13 cellular contexts compared by ENCODE assay signal in the genomic region with DNA sequence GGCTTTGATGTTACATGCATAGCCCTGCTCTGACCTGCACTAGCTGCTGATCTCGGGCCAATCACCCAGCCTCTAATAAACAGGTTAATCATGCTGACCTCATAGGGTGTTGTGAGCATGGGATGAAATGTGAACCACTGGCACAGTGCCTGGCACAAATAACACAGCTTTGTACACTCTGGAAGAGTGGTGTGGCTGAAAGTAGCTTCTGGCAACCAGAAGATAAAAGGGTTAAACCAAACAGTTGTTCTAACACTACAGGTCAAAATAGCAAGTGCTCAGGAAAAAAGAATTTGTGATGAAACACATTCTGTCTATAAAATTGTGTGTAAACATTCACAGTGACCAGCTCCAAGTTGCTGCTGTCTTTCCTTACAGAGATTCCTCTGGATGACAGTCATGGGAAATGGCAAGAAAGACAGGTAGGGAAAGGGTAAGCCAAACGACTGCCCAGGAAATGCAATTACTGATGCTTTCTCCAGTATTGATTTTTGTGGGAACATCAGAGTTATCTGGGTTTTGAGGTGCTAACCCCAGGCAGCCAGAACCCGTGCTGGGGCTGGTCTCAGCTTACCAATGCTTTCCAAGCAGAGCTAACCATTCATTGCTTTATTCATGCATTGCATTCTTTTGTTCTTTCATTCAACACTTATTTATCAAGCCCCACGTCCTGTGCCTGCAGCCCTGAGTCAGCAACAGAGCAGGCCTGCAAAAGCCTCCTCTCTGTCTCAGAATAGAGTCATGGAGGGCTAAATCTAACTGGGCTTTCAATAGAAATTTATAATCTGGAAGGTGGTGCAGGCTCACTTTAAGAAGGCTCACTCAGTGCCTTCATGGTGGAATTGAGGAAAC. TPM values are rescaled to one million over a fixed set of nuclear protein-coding genes. Genes with fewer than 3 reads are reported as not detected.
DNase-seq lines count a peak whose midpoint lies in the region; ATAC-seq and TF ChIP-seq lines count a peak whose summit lies in the region.
"Had no signal": no experiment of that assay in that cellular context is flagged by ENCODE, and none has a peak within 500 bp of the region (broad histone marks: within the 10 kb centered on the region; RNA-seq: fewer than 3 reads in every experiment).

No MANE protein-coding gene starts in this region.

- H3F3A ChIP-seq in GM23248 (ENCODE audit: insufficient read depth) = peaks cover 36% of the 10 kb centered on the region

- H4K91ac ChIP-seq in neuronal stem cell (ENCODE audit: low read depth, low read length, poor library complexity) = no peak overlapping the region

- H3K4me1 Mint-ChIP-seq in endodermal cell = peaks cover 34% of the 10 kb centered on the region
- peaks cover 14% of the 10 kb centered on the region for H3K4me1 Mint-ChIP-seq in activated CD8-positive, alpha-beta T cell treated with anti-CD3 and anti-CD28 coated beads for 36 hours (ENCODE audit: low read depth)

- no peak overlapping the region for H3K23ac ChIP-seq in neuronal stem cell (ENCODE audit: low read depth, low read length, poor library complexity)

- H2BK120ac ChIP-seq in neuronal stem cell (ENCODE audit: low read depth, low read length) = no peak overlapping the region

- CTCF ChIA-PET in activated CD8-positive, alpha-beta T cell treated with anti-CD3 and anti-CD28 coated beads for 36 hours (lab: Charles Lee) = no interaction called here

- peaks cover 6% of the 10 kb centered on the region for H3K27me3 Mint-ChIP-seq in endodermal cell (ENCODE audit: insufficient read depth)
- H3K27me3 Mint-ChIP-seq in activated CD8-positive, alpha-beta T cell treated with anti-CD3 and anti-CD28 coated beads for 36 hours = peaks cover 22% of the 10 kb centered on the region

- ATAC-seq in activated CD8-positive, alpha-beta T cell treated with anti-CD3 and anti-CD28 coated beads for 36 hours = no peak

- intact Hi-C loops in activated CD8-positive, alpha-beta T cell treated with anti-CD3 and anti-CD28 coated beads for 36 hours (cut with micrococcal nuclease) = no loop called here

- no peak overlapping the region for H4K8ac ChIP-seq in neuronal stem cell (ENCODE audit: low read depth, low read length)

- H3K4me3 Mint-ChIP-seq in endodermal cell = no peak overlapping the region
- H3K4me3 Mint-ChIP-seq in activated CD8-positive, alpha-beta T cell treated with anti-CD3 and anti-CD28 coated beads for 36 hours = no peak overlapping the region

- H3K36me3 Mint-ChIP-seq in endodermal cell (ENCODE audit: low read depth) = no peaks in the 10 kb centered on the region
- no peaks in the 10 kb centered on the region for H3K36me3 Mint-ChIP-seq in activated CD8-positive, alpha-beta T cell treated with anti-CD3 and anti-CD28 coated beads for 36 hours (ENCODE audit: low read depth)

- no peaks in the 10 kb centered on the region for H3K27me3 ChIP-seq in GM23248 (replicated peaks; ENCODE audit: insufficient read depth)
- H3K27me3 ChIP-seq in endodermal cell (ENCODE audit: control insufficient read depth, insufficient read depth, low read length, poor library complexity, severe bottlenecking) = no peaks in the 10 kb centered on the region
- peaks cover 0 to 34% (median 8%) of the 10 kb centered on the region in 3 experiments for H3K27me3 ChIP-seq in neuronal stem cell (ENCODE audit: control insufficient read depth in 3 of 3, insufficient read depth in 3 of 3, low read depth in 1 of 3, low read length in 3 of 3)
- H3K27me3 ChIP-seq: testis had no signal

- no peaks in the 10 kb centered on the region for H3K9me2 ChIP-seq in GM23248 (ENCODE audit: insufficient read depth)

- no peak overlapping the region for H2AK5ac ChIP-seq in neuronal stem cell (ENCODE audit: low read depth, low read length)

- 0 out of 2 replicates have a peak overlapping the region, but pooled peaks have one; percentile 3 for H2AFZ ChIP-seq in GM23248
- peak overlapping the region; percentile 58 for H2AFZ ChIP-seq in neuronal stem cell (ENCODE audit: low read length)

- H3K18ac ChIP-seq in neuronal stem cell (ENCODE audit: low read length) = no peak overlapping the region

- peak; percentile 73 for DNase-seq in GM23248
- DNase-seq in NCI-H2196 treated with DMSO at 0.1 percent for 48 hours (lab: John Stamatoyannopoulos, UW; ENCODE audit: unreplicated experiment) = peak; percentile 38
- peak; percentile 66 for DNase-seq in endodermal cell
- DNase-seq in neuronal stem cell (ENCODE audit: low spot score) = no peak
- DNase-seq in NCI-H2081 (lab: John Stamatoyannopoulos, UW) = no peak
- no peak for DNase-seq in activated CD8-positive, alpha-beta T cell treated with anti-CD3 and anti-CD28 coated beads for 36 hours
- DNase-seq in mesenteric fat pad (ENCODE audit: low spot score) = no peak
- DNase-seq in activated effector memory CD4-positive, alpha-beta T cell treated with Interleukin-2 at 50 U/mL for 16 hours = no peak
- DNase-seq: activated naive CD4-positive, alpha-beta T cell; DMS153; NCI-H2171; testis; WERI-Rb-1 had no signal

- peak overlapping the region; percentile 11 for H3K4me3 ChIP-seq in GM23248
- H3K4me3 ChIP-seq in endodermal cell (ENCODE audit: low read length) = no peak overlapping the region
- no peak overlapping the region for H3K4me3 ChIP-seq in neuronal stem cell (ENCODE audit: low read length in 2 of 2)
- H3K4me3 ChIP-seq: testis had no signal

- H4K20me1 ChIP-seq in GM23248 (ENCODE audit: insufficient read depth) = no peaks in the 10 kb centered on the region

- TF ChIP-seq CTCF in endodermal cell (conservative IDR thresholded peaks at IDR 0.05) = no peak
- no peak for TF ChIP-seq CTCF in activated CD8-positive, alpha-beta T cell treated with anti-CD3 and anti-CD28 coated beads for 36 hours (IDR thresholded peaks at IDR 0.05)

- no peak overlapping the region for H2BK15ac ChIP-seq in neuronal stem cell (ENCODE audit: low read length)

- no peaks in the 10 kb centered on the region for H3K79me1 ChIP-seq in neuronal stem cell (ENCODE audit: low read depth, low read length)

- peaks cover 3% of the 10 kb centered on the region for H3K9me3 Mint-ChIP-seq in endodermal cell
- H3K9me3 Mint-ChIP-seq in activated CD8-positive, alpha-beta T cell treated with anti-CD3 and anti-CD28 coated beads for 36 hours = no peaks in the 10 kb centered on the region

- H3K9ac ChIP-seq in GM23248 (peak overlapping the region; percentile 93), endodermal cell (ENCODE audit: extremely low read depth, low read length, poor library complexity, severe bottlenecking) (no peak overlapping the region), neuronal stem cell (ENCODE audit: low read depth, low read length, poor library complexity) (no peak overlapping the region)

- no peak overlapping the region for H2BK12ac ChIP-seq in neuronal stem cell (ENCODE audit: low read length)

- POLR2A ChIA-PET in activated CD8-positive, alpha-beta T cell treated with anti-CD3 and anti-CD28 coated beads for 36 hours (lab: Charles Lee) = no interaction called here

- no peaks in the 10 kb centered on the region for H3K36me3 ChIP-seq in GM23248 (ENCODE audit: low read depth)
- H3K36me3 ChIP-seq in endodermal cell (ENCODE audit: control insufficient read depth, insufficient read depth, low read length) = no peaks in the 10 kb centered on the region
- H3K36me3 ChIP-seq in neuronal stem cell (replicated peaks in 1 of 2; ENCODE audit: control insufficient read depth in 2 of 2, insufficient read depth in 2 of 2, low read length in 2 of 2) = no peaks in the 10 kb centered on the region
- H3K36me3 ChIP-seq: WERI-Rb-1 had no signal

- no peak overlapping the region for H3K14ac ChIP-seq in neuronal stem cell (ENCODE audit: low read length)

- WGBS in GM23248 (ENCODE audit: low coverage in 1 of 2, low lambda C conversion rate in 2 of 2, missing lambda C conversion rate in 2 of 2), 2 experiments = 23% methylated on average over 4 of the region's 4 CpGs
- 11 to 47% methylated on average over 2 to 4 of the region's 4 CpGs for WGBS in endodermal cell (ENCODE audit: insufficient coverage in 1 of 2, insufficient read length in 1 of 2), 2 experiments
- WGBS in neuronal stem cell (ENCODE audit: extremely low coverage in 2 of 2, insufficient read length in 2 of 2, insufficient replicate concordance in 1 of 2), 2 donors = no CpG with 5 or more reads among the region's 4 CpGs

- no peak overlapping the region for H3K4ac ChIP-seq in neuronal stem cell (ENCODE audit: low read length)

- H3K27ac ChIP-seq in GM23248 (peak overlapping the region; percentile 97), endodermal cell (ENCODE audit: low read depth, low read length) (no peak overlapping the region), neuronal stem cell (replicated peaks; ENCODE audit: low read length) (no peak overlapping the region)
- H3K27ac ChIP-seq: testis, WERI-Rb-1 had no signal

- in situ Hi-C loops in GM23248 (cut with MboI) = no loop called here

- H3K79me2 ChIP-seq in GM23248 (ENCODE audit: insufficient read depth) = peaks cover 18% of the 10 kb centered on the region; the same call in 1 of the 2 replicates

- peaks cover 34% of the 10 kb centered on the region for H3K4me1 ChIP-seq in GM23248 (ENCODE audit: insufficient read depth)
- H3K4me1 ChIP-seq in endodermal cell (ENCODE audit: control insufficient read depth, insufficient read depth, low read length) = no peaks in the 10 kb centered on the region
- H3K4me1 ChIP-seq in neuronal stem cell (ENCODE audit: control insufficient read depth in 2 of 2, insufficient read depth in 1 of 2, low read depth in 1 of 2, low read length in 2 of 2) = peaks cover 6 to 15% of the 10 kb centered on the region in 2 donors

- H3K9me3 ChIP-seq in GM23248 (ENCODE audit: low read depth) = no peaks in the 10 kb centered on the region
- H3K9me3 ChIP-seq in endodermal cell (ENCODE audit: control insufficient read depth, low read length) = peaks cover 4% of the 10 kb centered on the region
- peaks cover 0 to 1% of the 10 kb centered on the region in 2 donors for H3K9me3 ChIP-seq in neuronal stem cell (replicated peaks in 1 of 2; ENCODE audit: control insufficient read depth in 2 of 2, insufficient read depth in 1 of 2, low read depth in 1 of 2, low read length in 2 of 2)
- H3K9me3 ChIP-seq: testis had no signal

- H3K4me2 ChIP-seq in GM23248 (ENCODE audit: unreplicated experiment) (peak overlapping the region; percentile 57), neuronal stem cell (ENCODE audit: insufficient read depth, low read length, poor library complexity, severe bottlenecking) (no peak overlapping the region)

- H3K27ac Mint-ChIP-seq in endodermal cell = peak overlapping the region; percentile 86
- H3K27ac Mint-ChIP-seq in activated CD8-positive, alpha-beta T cell treated with anti-CD3 and anti-CD28 coated beads for 36 hours = no peak overlapping the region

- no peak overlapping the region for H2BK5ac ChIP-seq in neuronal stem cell (ENCODE audit: low read length)

RNA-seq across cellular contexts. Expression of a gene that starts 38.1 kb away (rescaled TPM):
- 24.7 and 33.0 TPM in 2 replicates for total RNA-seq in GM23248 (2014; rRNA removed; shearing (Covaris generic))
- polyA plus RNA-seq in GM23248 (2016; fragmentation: Nextera tagmentation; extraction: Ambion mirVana) = 19.3 and 20.1 TPM in 2 replicates
- 100 to 1,000 TPM in 1 of 2 donors, 10 to 100 TPM in 1; 62.2 to 103 TPM for total RNA-seq in endodermal cell
- 43.4 TPM for polyA plus RNA-seq in endodermal cell (2013, experiment 1 of 2)
- polyA plus RNA-seq in endodermal cell (2013, experiment 2 of 2) = 41.2 TPM
- 33.9 TPM for polyA plus RNA-seq in neuronal stem cell (2013, experiment 1 of 2)
- polyA plus RNA-seq in neuronal stem cell (2013, experiment 2 of 2) = 33.2 TPM
- total RNA-seq in activated CD8-positive, alpha-beta T cell treated with anti-CD3 and anti-CD28 coated beads for 36 hours = 10 to 100 TPM in 1 of 2 experiments, 1 to 10 TPM in 1; 8.1 to 11.7 TPM
- 14.5 TPM for total RNA-seq in mesenteric fat pad

Comparison
In these comparisons a context has a peak if more than half of its experiments do, and no peak if none do; other contexts are left out.
1. DNase-seq: peak in GM23248 (single experiment), NCI-H2196 treated with DMSO at 0.1 percent for 48 hours (single experiment) and endodermal cell (single experiment); none in neuronal stem cell (single experiment), NCI-H2081 (0 of 2), activated CD8-positive, alpha-beta T cell treated with anti-CD3 and anti-CD28 coated beads for 36 hours (single experiment), mesenteric fat pad (single experiment) and activated effector memory CD4-positive, alpha-beta T cell treated with Interleukin-2 at 50 U/mL for 16 hours (single experiment).